32 cellular contexts compared by ENCODE assay signal in genomic region chr5:82644229-82644628, GRCh38.
"Had no signal": no experiment of that assay in that cellular context is flagged by ENCODE, and none has a peak within 500 bp of the region (broad histone marks: within the 10 kb centered on the region; RNA-seq: fewer than 3 reads in every experiment).

No MANE protein-coding gene starts in this region.

- DNase-seq: naive thymus-derived CD4-positive, alpha-beta T cell; natural killer cell; nephron progenitor cell; occipital lobe; ovary; posterior cingulate gyrus; psoas muscle; right cardiac atrium; spleen; stimulated activated CD4-positive, alpha-beta T cell treated with anti-CD3 and anti-CD28 coated beads, Interleukin-12 subunit alpha, Interleukin-12 subunit beta, amount 100 ng/mL, for 4 hours; stimulated activated CD4-positive, alpha-beta T cell treated with anti-CD3 and anti-CD28 coated beads, Interleukin-1b, Interleukin-23, amount 100 ng/mL, for 48 hours; stimulated activated CD4-positive, alpha-beta T cell treated with anti-CD3 and anti-CD28 coated beads, Interleukin-4, amount 100 ng/mL, for 1 hour; stimulated activated CD4-positive, alpha-beta T cell treated with anti-CD3 and anti-CD28 coated beads, Interleukin-4, amount 100 ng/mL, for 4 hours; stimulated activated CD8-positive, alpha-beta memory T cell treated with anti-CD3 and anti-CD28 coated beads, Interleukin-4, amount 100 ng/mL, for 48 hours; stimulated activated naive CD4-positive, alpha-beta T cell; stimulated activated naive CD8-positive, alpha-beta T cell treated with anti-CD3 and anti-CD28 coated beads, Interleukin-15, amount 100 ng/mL, for 72 hours; stimulated activated naive CD8-positive, alpha-beta T cell treated with anti-CD3 and anti-CD28 coated beads, Interleukin-15, Interleukin-2, amounts not matched to agents 100 U/mL and 50 U/mL, for 24 hours; substantia nigra; testis; tibial artery; transverse colon; upper lobe of right lung; uterus had no signal

- H3K79me2 ChIP-seq: parathyroid adenoma had no signal

- H3K27ac ChIP-seq: neural progenitor cell, ovary, parathyroid adenoma, psoas muscle, skin epidermis, spleen, suprapubic skin, testis, tibial artery, transverse colon, upper lobe of right lung, uterus had no signal

- H3K4me1 ChIP-seq: uterus had no signal

- H3K9me3 ChIP-seq: ovary, psoas muscle, spleen, suprapubic skin, testis, tibial artery, transverse colon, upper lobe of right lung, uterus had no signal

- ATAC-seq: naive thymus-derived CD4-positive, alpha-beta T cell; natural killer cell; psoas muscle; right cardiac atrium; sciatic nerve; stimulated activated memory B cell treated with anti-CD40 and anti-IgM and Interleukin-4, amounts not matched to agents 10 μg/mL and 1 μg/mL and 100 μg/mL, for 72 hours; stimulated activated naive CD8-positive, alpha-beta T cell treated with anti-CD3 and anti-CD28 coated beads, Interleukin-15, amount 100 ng/mL, for 72 hours; stimulated activated naive CD8-positive, alpha-beta T cell treated with anti-CD3 and anti-CD28 coated beads, Interleukin-15, Interleukin-2, amounts not matched to agents 100 U/mL and 50 U/mL, for 24 hours; upper lobe of right lung had no signal

- H3K4me3 Mint-ChIP-seq: naive thymus-derived CD4-positive, alpha-beta T cell; natural killer cell; nephron progenitor cell; neural progenitor cell; stimulated activated memory B cell treated with anti-CD40 and anti-IgM and Interleukin-4, amounts not matched to agents 10 μg/mL and 1 μg/mL and 100 μg/mL, for 72 hours; stimulated activated naive CD8-positive, alpha-beta T cell treated with anti-CD3 and anti-CD28 coated beads, Interleukin-15, amount 100 ng/mL, for 72 hours; type B pancreatic cell had no signal

- H3K4me1 Mint-ChIP-seq: stimulated activated memory B cell treated with anti-CD40 and anti-IgM and Interleukin-4, amounts not matched to agents 10 μg/mL and 1 μg/mL and 100 μg/mL, for 72 hours; stimulated activated naive CD8-positive, alpha-beta T cell treated with anti-CD3 and anti-CD28 coated beads, Interleukin-15, amount 100 ng/mL, for 72 hours had no signal

- H3K36me3 Mint-ChIP-seq: naive thymus-derived CD4-positive, alpha-beta T cell; natural killer cell; neural progenitor cell; stimulated activated memory B cell treated with anti-CD40 and anti-IgM and Interleukin-4, amounts not matched to agents 10 μg/mL and 1 μg/mL and 100 μg/mL, for 72 hours; type B pancreatic cell had no signal

- H3K9ac ChIP-seq: neural progenitor cell, parathyroid adenoma had no signal

- H3K9me3 Mint-ChIP-seq: naive thymus-derived CD4-positive, alpha-beta T cell; natural killer cell; nephron progenitor cell; neural progenitor cell; stimulated activated memory B cell treated with anti-CD40 and anti-IgM and Interleukin-4, amounts not matched to agents 10 μg/mL and 1 μg/mL and 100 μg/mL, for 72 hours; stimulated activated naive CD8-positive, alpha-beta T cell treated with anti-CD3 and anti-CD28 coated beads, Interleukin-15, amount 100 ng/mL, for 72 hours; type B pancreatic cell had no signal

- H3K4me2 ChIP-seq: neural progenitor cell, smooth muscle cell had no signal

- H3K27me3 Mint-ChIP-seq: progenitor cell of endocrine pancreas; stimulated activated memory B cell treated with anti-CD40 and anti-IgM and Interleukin-4, amounts not matched to agents 10 μg/mL and 1 μg/mL and 100 μg/mL, for 72 hours; type B pancreatic cell had no signal

- H2AFZ ChIP-seq: neural progenitor cell, parathyroid adenoma had no signal

- H3K4me3 ChIP-seq: neural progenitor cell, ovary, psoas muscle, skin epidermis, smooth muscle cell, spleen, suprapubic skin, testis, tibial artery, transverse colon, upper lobe of right lung, uterus had no signal

- H3K27ac Mint-ChIP-seq: naive thymus-derived CD4-positive, alpha-beta T cell; natural killer cell; nephron progenitor cell; neural progenitor cell; progenitor cell of endocrine pancreas; stimulated activated memory B cell treated with anti-CD40 and anti-IgM and Interleukin-4, amounts not matched to agents 10 μg/mL and 1 μg/mL and 100 μg/mL, for 72 hours; type B pancreatic cell had no signal

- H3K36me3 ChIP-seq: neural progenitor cell, ovary, spleen, suprapubic skin, tibial artery, transverse colon, upper lobe of right lung, uterus had no signal

- H3K27me3 ChIP-seq: neural progenitor cell, ovary, spleen, suprapubic skin, testis, tibial artery, transverse colon, upper lobe of right lung, uterus had no signal
